In the genomic region with DNA sequence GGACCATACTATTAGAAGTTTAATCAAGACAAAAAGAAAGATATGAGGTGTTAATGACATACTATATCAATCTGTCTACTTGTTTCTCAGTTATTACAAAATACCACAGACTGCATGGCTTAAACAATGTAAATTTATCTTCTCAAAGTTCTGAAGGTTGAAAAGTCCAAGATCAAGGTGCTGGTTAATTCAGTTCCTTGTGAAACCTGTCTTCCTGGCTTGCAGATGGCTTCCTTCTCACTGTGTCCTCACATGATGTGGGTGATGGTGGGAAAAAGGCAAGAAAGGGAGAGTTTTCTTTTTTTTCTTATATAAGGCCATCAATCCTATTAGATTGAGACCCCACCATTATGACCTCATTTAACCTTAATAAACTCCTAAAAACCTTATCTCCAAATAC, we compare ENCODE assay signal across 12 cellular contexts. TPM values are rescaled to one million over a fixed set of nuclear protein-coding genes. Genes with fewer than 3 reads are reported as not detected.
"Had no signal": no experiment of that assay in that cellular context is flagged by ENCODE, and none has a peak within 500 bp of the region (broad histone marks: within the 10 kb centered on the region; RNA-seq: fewer than 3 reads in every experiment).

No MANE protein-coding gene starts in this region.

- FAIRE-seq: H1, H54 had no signal

- H3K27ac ChIP-seq: GM23248 had no signal

- H3K9me3 ChIP-seq: HAP-1 had no signal

- H3K36me3 ChIP-seq: HAP-1 had no signal

- H3K27ac Mint-ChIP-seq: GM23338, H9, HFFc6 had no signal

- DNase-seq: GM23248, GOT3, H7, H9, HCEC 1CT, HFFc6 had no signal

- ATAC-seq: GM23338, HCT116 had no signal

- H3K4me1 ChIP-seq: HAP-1 had no signal

- H3K4me3 ChIP-seq: GM23248, GM23338, HAP-1 had no signal

- H3K4me3 Mint-ChIP-seq: GM23338, H9, HFFc6 had no signal

RNA-seq across cellular contexts. Expression of a gene that starts 15.6 kb away (rescaled TPM):
- total RNA-seq: GM23248, GM23338, H1, H4, H7, H9, HFFc6 had no signal
- polyA plus RNA-seq: GM23248, GM23338, H1 had no signal

RNA-seq across cellular contexts. Expression of a gene that starts 50.1 kb away (rescaled TPM):
- total RNA-seq: GM23248, GM23338, H1, H4, H7, H9, HFFc6 had no signal
- polyA plus RNA-seq: GM23248, H1 had no signal
